9 cellular contexts compared by ENCODE assay signal in genomic region chr12:55965941-55966407, GRCh38. TPM values are rescaled to one million over a fixed set of nuclear protein-coding genes. Genes with fewer than 3 reads are reported as not detected.
A peak's percentile ranks its signal among the peaks of the same experiment; 100 is the strongest.
DNase-seq lines count a peak whose midpoint lies in the region; FAIRE-seq and TF ChIP-seq lines count a peak whose summit lies in the region.
"Had no signal": no experiment of that assay in that cellular context is flagged by ENCODE, and none has a peak within 500 bp of the region (broad histone marks: within the 10 kb centered on the region; RNA-seq: fewer than 3 reads in every experiment).

TSS of gene PMEL (minus strand) at chr12:55966042. CDS start at chr12:55966011, 31 bp downstream.

- peak within 1 kb of the TSS; percentile 96 for H3K9ac ChIP-seq in OCI-LY3 (ENCODE audit: low read length)
- H3K9ac ChIP-seq in H1 (replicated peaks in 1 of 4; ENCODE audit: extremely low read depth in 1 of 4, low read depth in 3 of 4, low read length in 3 of 4), result peak within 1 kb of the TSS; percentile 56 to 83 (median 71)
- H3K9ac ChIP-seq in mucosa of stomach (ENCODE audit: low read length), result peak within 1 kb of the TSS; percentile 93

- peak within 1 kb of the TSS; percentile 75 for H2BK12ac ChIP-seq in H1 (ENCODE audit: low read depth, low read length)

- TF ChIP-seq CTCF in GM06990 (IDR thresholded peaks at IDR 0.05; ENCODE audit: insufficient read depth, low read length, poor library complexity, severe bottlenecking) (no peak), OCI-LY3 (IDR thresholded peaks at IDR 0.05; ENCODE audit: low read depth, low read length) (no peak), H1 (IDR thresholded peaks at IDR 0.05; ENCODE audit: control extremely low read depth in 1 of 3, insufficient read depth in 1 of 3, low read depth in 1 of 3, low read length in 3 of 3) (no peak), GM13976 (IDR thresholded peaks at IDR 0.05; ENCODE audit: borderline replicate concordance, control extremely low read depth, extremely low read depth, insufficient read depth, missing control alignments) (no peak)

- FAIRE-seq in H1 (lab: Jason Lieb, UNC), result no peak

- no peak; a peak in 1 of 3 replicates for TF ChIP-seq POLR2A in H1 (IDR thresholded peaks at IDR 0.05; ENCODE audit: control extremely low read depth in 1 of 2, low read depth in 2 of 2, low read length in 2 of 2)

- in situ Hi-C loops in GM13976 (cut with MboI; ENCODE audit: low sequenced_read_pairs, unreplicated experiment), result no loop called here

- H3K4me3 ChIP-seq in GM06990 (replicated peaks; ENCODE audit: low read depth, low read length), result peak within 1 kb of the TSS; percentile 91
- H3K4me3 ChIP-seq in OCI-LY3 (ENCODE audit: low read length), result peak within 1 kb of the TSS; percentile 96
- peak within 1 kb of the TSS; percentile 78 to 93 (median 88) for H3K4me3 ChIP-seq in H1 (ENCODE audit: extremely low read depth in 1 of 4, insufficient read depth in 2 of 4, low read depth in 3 of 4, low read length in 4 of 4)
- peak within 1 kb of the TSS; percentile 94 for H3K4me3 ChIP-seq in mucosa of stomach (ENCODE audit: low read length)

- no peak within 1 kb of the TSS for H2BK20ac ChIP-seq in H1 (ENCODE audit: low read length)

- H4K5ac ChIP-seq in H1 (ENCODE audit: insufficient read length, low read depth, low read length), result no peak within 1 kb of the TSS

- H3K4me2 ChIP-seq in OCI-LY3 (ENCODE audit: low read length), result peak within 1 kb of the TSS; percentile 93
- H3K4me2 ChIP-seq in H1 (ENCODE audit: insufficient read depth in 1 of 2, low read depth in 2 of 2, low read length in 2 of 2), result peak within 1 kb of the TSS; percentile 78 to 90

- H3K4me1 ChIP-seq in OCI-LY3 (ENCODE audit: low read length), result peaks cover 25% of the 10 kb centered on the region
- H3K4me1 ChIP-seq in H1 (replicated peaks in 1 of 4; ENCODE audit: control insufficient read depth in 3 of 4, insufficient read depth in 4 of 4, low read length in 3 of 4), result peaks cover 2 to 13% (median 5%) of the 10 kb centered on the region in 4 experiments
- peaks cover 10% of the 10 kb centered on the region for H3K4me1 ChIP-seq in mucosa of stomach (ENCODE audit: control insufficient read depth, insufficient read depth, low read length)

- peak within 1 kb of the TSS; percentile 69; the same call in 1 of the 2 replicates for H4K8ac ChIP-seq in H1 (ENCODE audit: extremely low read depth, insufficient read depth, low read length)

- H3K4ac ChIP-seq in H1 (replicated peaks; ENCODE audit: insufficient read length, low read depth, low read length), result no peak within 1 kb of the TSS

- no peak within 1 kb of the TSS for H3K14ac ChIP-seq in H1 (ENCODE audit: insufficient read length)

- H2BK15ac ChIP-seq in H1 (ENCODE audit: low read length), result no peak within 1 kb of the TSS

- POLR2A ChIA-PET in H1 (lab: Charles Lee; ENCODE audit: partially characterized antibody), result interaction anchor here (0.9 to 1.9 kb wide), 7 partner anchors 9 to 222 kb away, joined by 3 to 6 read pairs (median 3); no protein-coding TSS in a partner anchor

- H3K23me2 ChIP-seq in H1 (ENCODE audit: low read depth, low read length), result peaks cover 12% of the 10 kb centered on the region; the same call in 1 of the 2 replicates

- no peak within 1 kb of the TSS for H4K91ac ChIP-seq in H1 (replicated peaks; ENCODE audit: insufficient read length, low read length)

- no peak for TF ChIP-seq RAD21 in H1 (IDR thresholded peaks at IDR 0.05 in 1 of 2, conservative IDR thresholded peaks at IDR 0.05 in 1 of 2; ENCODE audit: low read depth in 2 of 2, low read length in 2 of 2)

- H4K20me1 ChIP-seq in OCI-LY3 (ENCODE audit: insufficient read depth, low read length), result no peaks in the 10 kb centered on the region
- H4K20me1 ChIP-seq in H1 (replicated peaks in 1 of 2; ENCODE audit: control insufficient read depth in 1 of 2, insufficient read depth in 2 of 2, low read length in 2 of 2), result no peaks in the 10 kb centered on the region

- H2BK5ac ChIP-seq in H1 (ENCODE audit: low read depth, low read length), result peak within 1 kb of the TSS; percentile 75; the same call in 1 of the 2 replicates

- no peak within 1 kb of the TSS for H3K56ac ChIP-seq in H1 (replicated peaks; ENCODE audit: insufficient read length, low read depth, low read length)

- no peak within 1 kb of the TSS for H2AK5ac ChIP-seq in H1 (ENCODE audit: low read depth, low read length)

- CTCF ChIA-PET in H1 (lab: Charles Lee; ENCODE audit: partially characterized antibody), result interaction anchor here (1.2 kb wide), 1 partner anchor 85 kb away, joined by 4 read pairs; no protein-coding TSS in a partner anchor

- H3K9me3 ChIP-seq in OCI-LY3 (ENCODE audit: insufficient read depth, low read length), result no peaks in the 10 kb centered on the region
- H3K9me3 ChIP-seq in H1 (ENCODE audit: insufficient read depth in 2 of 2, low read depth in 1 of 2, low read length in 1 of 2), result no peaks in the 10 kb centered on the region
- H3K9me3 ChIP-seq in mucosa of stomach (ENCODE audit: control insufficient read depth, low read length), result no peaks in the 10 kb centered on the region

- H3K27ac ChIP-seq in OCI-LY3 (ENCODE audit: low read length) (peak within 1 kb of the TSS; percentile 25), H1 (ENCODE audit: low read depth, low read length) (peak within 1 kb of the TSS; percentile 51; the same call in 1 of the 2 replicates)

- H2BK120ac ChIP-seq in H1 (replicated peaks; ENCODE audit: low read depth, low read length), result no peak within 1 kb of the TSS

- H3K36me3 ChIP-seq in GM06990 (ENCODE audit: control insufficient read depth, insufficient read depth, low read length) (no peaks in the 10 kb centered on the region; the same call in 1 of the 2 replicates), OCI-LY3 (replicated peaks; ENCODE audit: low read depth, low read length) (peaks cover 16% of the 10 kb centered on the region), H1 (ENCODE audit: control insufficient read depth in 2 of 4, insufficient read depth in 4 of 4, low read length in 3 of 4) (peaks cover 2 to 26% (median 9%) of the 10 kb centered on the region in 4 experiments; a peak in 5 of 8 replicates), mucosa of stomach (ENCODE audit: control insufficient read depth, insufficient read depth, low read length) (no peaks in the 10 kb centered on the region)

- peak within 1 kb of the TSS; percentile 62 for H3K18ac ChIP-seq in H1 (ENCODE audit: extremely low read depth, low read length)

- no peak within 1 kb of the TSS for H3K23ac ChIP-seq in H1 (ENCODE audit: insufficient read length)

- no peak for TF ChIP-seq EP300 in H1 (IDR thresholded peaks at IDR 0.05; ENCODE audit: borderline replicate concordance in 1 of 2, low read depth in 2 of 2, low read length in 2 of 2)

- H3K79me1 ChIP-seq in H1 (ENCODE audit: low read depth, low read length), result peaks cover 2% of the 10 kb centered on the region; the same call in 1 of the 2 replicates

- H2AFZ ChIP-seq in OCI-LY3 (ENCODE audit: low read depth, low read length), result peak within 1 kb of the TSS; percentile 94
- H2AFZ ChIP-seq in H1 (ENCODE audit: low read length), result peak within 1 kb of the TSS; percentile 33; the same call in 1 of the 2 replicates

- no peaks in the 10 kb centered on the region for H3K27me3 ChIP-seq in GM06990 (replicated peaks; ENCODE audit: control insufficient read depth, insufficient read depth, low read length)
- no peaks in the 10 kb centered on the region for H3K27me3 ChIP-seq in OCI-LY3 (ENCODE audit: low read depth, low read length)
- H3K27me3 ChIP-seq in H1 (replicated peaks in 1 of 4; ENCODE audit: control insufficient read depth in 3 of 4, extremely low read depth in 1 of 4, insufficient read depth in 3 of 4, low read length in 3 of 4), result no peaks in the 10 kb centered on the region
- H3K27me3 ChIP-seq in mucosa of stomach (ENCODE audit: control insufficient read depth, insufficient read depth, low read length), result no peaks in the 10 kb centered on the region

- H3K79me2 ChIP-seq in OCI-LY3 (ENCODE audit: low read length) (peaks cover 13% of the 10 kb centered on the region), H1 (ENCODE audit: control insufficient read depth in 1 of 2, insufficient read depth in 2 of 2, low read length in 2 of 2) (peaks cover 3 to 18% of the 10 kb centered on the region in 2 experiments; a peak in 3 of 4 replicates)

- DNase-seq in GM06990 (ENCODE audit: extremely low read depth, insufficient read length) (no peak), H1 (ENCODE audit: low read depth in 1 of 2, low spot score in 2 of 2) (peak in 1 of 2 experiments; percentile 64), SKM-1 treated with dmso at 0.1 percent for 144 hours (lab: John Stamatoyannopoulos, UW; ENCODE audit: unreplicated experiment) (no peak), UCSD-AML1 (lab: John Stamatoyannopoulos, UW; ENCODE audit: unreplicated experiment) (no peak), GM13976 (ENCODE audit: low spot score) (no peak), NCI-H82 treated with DMSO at 0.1 percent for 48 hours (lab: John Stamatoyannopoulos, UW; ENCODE audit: unreplicated experiment) (no peak)

- WGBS in H1 (ENCODE audit: extremely low coverage in 1 of 2, insufficient coverage in 1 of 2, insufficient read length in 1 of 2, insufficient replicate concordance in 2 of 2, low coverage in 1 of 2, low lambda C conversion rate in 2 of 2, missing lambda C conversion rate in 1 of 2), 2 experiments, result 12% methylated on average over 4 of the region's 4 CpGs; no CpG with 5 or more reads in 1 of the 2 experiments

TF ChIP-seq in H1, 55 proteins besides CTCF, POLR2A, EP300 and RAD21:
- TF ChIP-seq RFX5 (IDR thresholded peaks at IDR 0.05; ENCODE audit: borderline replicate concordance, low read depth, low read length), result no peak
- peak; percentile 10 to 21; a peak in 1 of 4 replicates for TF ChIP-seq SIN3A (conservative IDR thresholded peaks at IDR 0.05 in 1 of 2, IDR thresholded peaks at IDR 0.05 in 1 of 2; ENCODE audit: low read depth in 1 of 2, low read length in 2 of 2)
- TF ChIP-seq TAF1 (IDR thresholded peaks at IDR 0.05; ENCODE audit: low read depth, low read length), result peak; percentile 51; the same call in 1 of the 2 replicates
- TF ChIP-seq RXRA (IDR thresholded peaks at IDR 0.05; ENCODE audit: insufficient read depth, low read depth, low read length), result no peak
- TF ChIP-seq TBP (IDR thresholded peaks at IDR 0.05; ENCODE audit: low read depth, low read length), result peak; percentile 82
- TF ChIP-seq, protein P1, sequence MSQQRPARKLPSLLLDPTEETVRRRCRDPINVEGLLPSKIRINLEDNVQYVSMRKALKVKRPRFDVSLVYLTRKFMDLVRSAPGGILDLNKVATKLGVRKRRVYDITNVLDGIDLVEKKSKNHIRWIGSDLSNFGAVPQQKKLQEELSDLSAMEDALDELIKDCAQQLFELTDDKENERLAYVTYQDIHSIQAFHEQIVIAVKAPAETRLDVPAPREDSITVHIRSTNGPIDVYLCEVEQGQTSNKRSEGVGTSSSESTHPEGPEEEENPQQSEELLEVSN (IDR thresholded peaks at IDR 0.05), result no peak
- no peak for TF ChIP-seq BRCA1 (IDR thresholded peaks at IDR 0.05; ENCODE audit: low read depth, low read length)

RNA-seq across cellular contexts. Expression of gene PMEL, which starts in this region (rescaled TPM):
- total RNA-seq in H1 (2021; fragmentation: NEBNext Ultra II Directional; extraction: Animal tissue kit (Norgen Biotek cat#: 25700)), result 120 and 128 TPM in 2 replicates
- 382 and 467 TPM in 2 replicates for polyA plus RNA-seq in H1 (2011; rRNA removed)
- polyA plus RNA-seq in H1 (2011; cell fraction: cytosol; rRNA removed), result 273 TPM
- 777 TPM for polyA plus RNA-seq in H1 (2011; cell fraction: nucleus; rRNA removed)
- polyA plus RNA-seq in H1 (2012, experiment 1 of 2), result 121 to 177 TPM (median 161 TPM) in 4 replicates
- 187 TPM for polyA plus RNA-seq in H1 (2012, experiment 2 of 2)
- polyA plus RNA-seq in H1 (2013, experiment 1 of 2), result 150 TPM
- polyA plus RNA-seq in H1 (2013, experiment 2 of 2), result 120 TPM
- polyA minus RNA-seq in H1 (2011; rRNA and poly(A)+ RNA removed), result 247 and 291 TPM in 2 replicates
- polyA minus RNA-seq in H1 (2011; cell fraction: cytosol; rRNA and poly(A)+ RNA removed), result 109 TPM
- polyA minus RNA-seq in H1 (2011; cell fraction: nucleus; rRNA and poly(A)+ RNA removed), result 104 TPM
- total RNA-seq: T-helper 1 cell treated with Interleukin-12 subunit alpha and Interleukin-12 subunit beta and Interleukin-4 antibody, amounts not matched to agents 30 ng/mL and 1 ng/mL, for 36 hours had no signal
